Comparison of ENCODE assay signal across 17 cellular contexts in genomic region chr21:34523019-34523418, GRCh38. TPM values are rescaled to one million over a fixed set of nuclear protein-coding genes. Genes with fewer than 3 reads are reported as not detected.
DNase-seq lines count a peak whose midpoint lies in the region; ATAC-seq and TF ChIP-seq lines count a peak whose summit lies in the region.
"Had no signal": no experiment of that assay in that cellular context is flagged by ENCODE, and none has a peak within 500 bp of the region (broad histone marks: within the 10 kb centered on the region; RNA-seq: fewer than 3 reads in every experiment).

No MANE protein-coding gene starts in this region.

- H3K79me1 ChIP-seq in mesenchymal stem cell (replicated peaks; ENCODE audit: low read length, poor library complexity, severe bottlenecking) = peaks cover 7% of the 10 kb centered on the region

- no peaks in the 10 kb centered on the region; the same call in 1 of the 2 replicates for H4K20me1 ChIP-seq in SK-N-SH (ENCODE audit: insufficient read depth)

- no peak for TF ChIP-seq POLR2A in tibial nerve (IDR thresholded peaks at IDR 0.05)

- H2BK5ac ChIP-seq in mesenchymal stem cell (ENCODE audit: low read depth, low read length, poor library complexity, severe bottlenecking) = no peak overlapping the region

- H3K9me2 ChIP-seq in SK-N-SH = no peaks in the 10 kb centered on the region

- no peak for TF ChIP-seq RAD21 in SK-N-SH (IDR thresholded peaks at IDR 0.05; ENCODE audit: low read length)

- H3K4me1 ChIP-seq in SK-N-SH (ENCODE audit: control insufficient read depth in 1 of 2, insufficient read depth in 2 of 2, low read depth in 1 of 2, low read length in 1 of 2) (peaks cover 3 to 8% of the 10 kb centered on the region in 2 experiments; a peak in 3 of 4 replicates), ascending aorta (peaks cover 4 to 40% of the 10 kb centered on the region in 2 donors), mesenchymal stem cell (ENCODE audit: control insufficient read depth, insufficient read depth, low read depth, low read length) (peaks cover 34% of the 10 kb centered on the region), tibial nerve (peaks cover 0 to 80% (median 34%) of the 10 kb centered on the region in 4 donors)

- H3K36me3 ChIP-seq in SK-N-SH (replicated peaks in 1 of 2; ENCODE audit: control insufficient read depth in 1 of 2, insufficient read depth in 2 of 2, low read length in 1 of 2) (peaks cover 27 to 39% of the 10 kb centered on the region in 2 experiments), ascending aorta (peaks cover 14 to 25% of the 10 kb centered on the region in 2 donors), mesenchymal stem cell (ENCODE audit: control insufficient read depth in 1 of 2, insufficient read depth in 2 of 2, low read depth in 1 of 2, low read length in 2 of 2) (peaks cover 45 to 51% of the 10 kb centered on the region in 2 experiments), tibial nerve (peaks cover 0 to 45% (median 0%) of the 10 kb centered on the region in 3 donors)

- POLR2A ChIA-PET in SK-N-SH (lab: Yijun Ruan, JAX) = no interaction called here
- POLR2A ChIA-PET in GM10248 (lab: Yijun Ruan, JAX) = interaction anchor here (0.8 kb wide), 1 partner anchor 21 kb away, joined by 3 read pairs; no protein-coding TSS in a partner anchor

- no peak overlapping the region for H2BK15ac ChIP-seq in mesenchymal stem cell (ENCODE audit: low read depth, poor library complexity, severe bottlenecking)

- H3K23ac ChIP-seq in mesenchymal stem cell (ENCODE audit: low read length in 2 of 2) = no peak overlapping the region

- H3K27ac ChIP-seq in SK-N-SH (ENCODE audit: low read depth in 2 of 2, low read length in 1 of 2) (no peak overlapping the region), ascending aorta (peak overlapping the region; percentile 3 to 46), mesenchymal stem cell (ENCODE audit: low read length, poor library complexity, severe bottlenecking) (no peak overlapping the region), tibial nerve (peak overlapping the region in 3 of 4 donors; percentile 42 to 90 (median 54))
- H3K27ac ChIP-seq: WERI-Rb-1 had no signal

- DNase-seq in SK-N-SH (no peak), ascending aorta (ENCODE audit: low spot score in 2 of 2) (no peak), mesenchymal stem cell (no peak), tibial nerve (ENCODE audit: low spot score in 2 of 2) (no peak), SW 1271 (lab: John Stamatoyannopoulos, UW) (no peak), GM10248 (ENCODE audit: extremely low spot score) (no peak)
- DNase-seq: activated CD8-positive, alpha-beta T cell treated with anti-CD3 and anti-CD28 coated beads, Interleukin-2, amount 10 ng/mL, durations not matched to agents 7 days and 5 days; CD4-positive, CD25-positive, alpha-beta regulatory T cell; DMS53; HCEC 1CT; Kasumi-1; naive B cell; NCI-H1436; spleen; WERI-Rb-1 had no signal

- no peak for ATAC-seq in SK-N-SH treated with all-trans-retinoic acid at 6 μM for 48 hours
- no peak for ATAC-seq in GM19324 (IDR thresholded peaks at IDR 0.05; ENCODE audit: low FRiP score, unreplicated experiment)
- ATAC-seq: activated CD8-positive, alpha-beta T cell treated with anti-CD3 and anti-CD28 coated beads, Interleukin-2, amount 10 ng/mL, durations not matched to agents 7 days and 5 days had no signal

- CTCF ChIA-PET in SK-N-SH (lab: Yijun Ruan, JAX) (interaction anchor here (1.3 to 2.0 kb wide), 3 partner anchors 15 to 80 kb away, joined by 3 to 6 read pairs (median 6); no protein-coding TSS in a partner anchor), GM10248 (lab: Yijun Ruan, JAX) (interaction anchor here (0.8 to 5.1 kb wide), 5 partner anchors 12 to 80 kb away, joined by 3 to 33 read pairs (median 5); no protein-coding TSS in a partner anchor)

- peaks cover 34% of the 10 kb centered on the region for H3F3A ChIP-seq in SK-N-SH (replicated peaks; ENCODE audit: insufficient read depth)

- H2BK120ac ChIP-seq in mesenchymal stem cell (ENCODE audit: low read depth, low read length) = no peak overlapping the region

- WGBS in SK-N-SH (ENCODE audit: low lambda C conversion rate) = 96% methylated on average over 5 of the region's 5 CpGs
- 98% methylated on average over 5 of the region's 5 CpGs for WGBS in mesenchymal stem cell
- 93 to 95% methylated on average over 4 to 5 of the region's 5 CpGs for WGBS in tibial nerve, 2 donors

- no peaks in the 10 kb centered on the region for H3K9me3 ChIP-seq in SK-N-SH
- no peaks in the 10 kb centered on the region for H3K9me3 ChIP-seq in ascending aorta
- H3K9me3 ChIP-seq in mesenchymal stem cell (ENCODE audit: control insufficient read depth, low read length) = no peaks in the 10 kb centered on the region
- H3K9me3 ChIP-seq in tibial nerve = no peaks in the 10 kb centered on the region

- no peak overlapping the region for H3K14ac ChIP-seq in mesenchymal stem cell (ENCODE audit: low read length in 2 of 2)

- TF ChIP-seq CTCF in SK-N-SH (IDR thresholded peaks at IDR 0.05) = no peak
- no peak for TF ChIP-seq CTCF in ascending aorta (IDR thresholded peaks at IDR 0.05)
- no peak for TF ChIP-seq CTCF in tibial nerve (IDR thresholded peaks at IDR 0.05)
- TF ChIP-seq CTCF in GM10248 (IDR thresholded peaks at IDR 0.05; ENCODE audit: control extremely low read depth, extremely low read depth, low read depth, missing control alignments) = no peak

- H4K91ac ChIP-seq in mesenchymal stem cell (ENCODE audit: low read length) = no peak overlapping the region

- H3K4me3 ChIP-seq in SK-N-SH (ENCODE audit: low read depth in 2 of 2, low read length in 1 of 2) = no peak overlapping the region
- H3K4me3 ChIP-seq in ascending aorta = no peak overlapping the region
- no peak overlapping the region for H3K4me3 ChIP-seq in mesenchymal stem cell (ENCODE audit: insufficient read depth in 1 of 2, low read depth in 1 of 2, low read length in 2 of 2)
- no peak overlapping the region for H3K4me3 ChIP-seq in tibial nerve
- H3K4me3 ChIP-seq: spleen had no signal

- intact Hi-C loops in ascending aorta (cut with DNase I) = loop anchor here (5.0 kb wide), 1 partner anchor 79 kb away; no protein-coding TSS in a partner anchor

- TF ChIP-seq EP300 in SK-N-SH (IDR thresholded peaks at IDR 0.05; ENCODE audit: borderline replicate concordance in 1 of 2, low read depth in 1 of 2, low read length in 1 of 2) (no peak), tibial nerve (IDR thresholded peaks at IDR 0.05) (no peak)

- no peaks in the 10 kb centered on the region for H3K27me3 ChIP-seq in SK-N-SH (ENCODE audit: insufficient read depth)
- no peaks in the 10 kb centered on the region for H3K27me3 ChIP-seq in ascending aorta
- no peaks in the 10 kb centered on the region for H3K27me3 ChIP-seq in mesenchymal stem cell (ENCODE audit: control insufficient read depth in 1 of 2, insufficient read depth in 1 of 2, low read length in 2 of 2)
- H3K27me3 ChIP-seq in tibial nerve = no peaks in the 10 kb centered on the region
- H3K27me3 ChIP-seq: spleen had no signal

- H3K4ac ChIP-seq in mesenchymal stem cell (ENCODE audit: low read depth in 1 of 2, low read length in 2 of 2) = no peak overlapping the region

- H3K18ac ChIP-seq in mesenchymal stem cell (ENCODE audit: low read depth in 1 of 2, low read length in 2 of 2) = no peak overlapping the region

- H3K79me2 ChIP-seq in SK-N-SH (ENCODE audit: insufficient read depth) = peaks cover 39% of the 10 kb centered on the region

- H2BK12ac ChIP-seq in mesenchymal stem cell (ENCODE audit: low read length in 2 of 2) = no peak overlapping the region

- H2AFZ ChIP-seq in SK-N-SH (ENCODE audit: low read depth) = no peak overlapping the region
- no peak overlapping the region for H2AFZ ChIP-seq in mesenchymal stem cell (ENCODE audit: low read depth, low read length)

- peak overlapping the region; percentile 41 for H4K8ac ChIP-seq in mesenchymal stem cell (ENCODE audit: low read length)

- H2AK5ac ChIP-seq in mesenchymal stem cell (ENCODE audit: low read length, severe bottlenecking) = peak overlapping the region; percentile 17

- no peak overlapping the region for H3K9ac ChIP-seq in SK-N-SH
- no peak overlapping the region for H3K9ac ChIP-seq in mesenchymal stem cell (ENCODE audit: low read length)

- H3K4me2 ChIP-seq in SK-N-SH (peak overlapping the region; percentile 78; the same call in 1 of the 2 replicates), mesenchymal stem cell (ENCODE audit: low read length, poor library complexity, severe bottlenecking) (peak overlapping the region; percentile 14)

TF ChIP-seq in SK-N-SH, 30 proteins besides CTCF, POLR2A, EP300 and RAD21 (continues in another document):
- TF ChIP-seq CHD2 (IDR thresholded peaks at IDR 0.05; ENCODE audit: low read length, partially characterized antibody) = no peak
- no peak for TF ChIP-seq NFIC (IDR thresholded peaks at IDR 0.05; ENCODE audit: borderline replicate concordance)
- TF ChIP-seq MXI1 (IDR thresholded peaks at IDR 0.05; ENCODE audit: low read depth, low read length) = no peak
- TF ChIP-seq JUND (IDR thresholded peaks at IDR 0.05) = no peak
- no peak for TF ChIP-seq GATA2 (CRISPR knock-in tag; IDR thresholded peaks at IDR 0.05)

TF ChIP-seq in SK-N-SH treated with all-trans-retinoic acid at 6 μM for 48 hours, 23 proteins besides CTCF, POLR2A, EP300 and RAD21 (continues in another document):
- TF ChIP-seq PPARA (CRISPR knock-in tag; IDR thresholded peaks at IDR 0.05; ENCODE audit: borderline replicate concordance) (no peak), ZNF8 (CRISPR knock-in tag; IDR thresholded peaks at IDR 0.05) (no peak), ZNF565 (CRISPR knock-in tag; conservative IDR thresholded peaks at IDR 0.05; ENCODE audit: low read depth) (no peak)

RNA-seq across cellular contexts. Expression of gene KCNE1, which starts 11.0 kb away (rescaled TPM):
- 0.06 and 0.16 TPM in 2 replicates for polyA plus RNA-seq in SK-N-SH (2012; rRNA removed)
- polyA plus RNA-seq in SK-N-SH (2012; cell fraction: cytosol; rRNA removed) = 0.05 and 0.09 TPM in 2 replicates
- 0.20 and 0.32 TPM in 2 replicates for polyA plus RNA-seq in SK-N-SH (2012; cell fraction: nucleus; rRNA removed)
- total RNA-seq in ascending aorta = 5.7 TPM
- 0.19 TPM for polyA plus RNA-seq in mesenchymal stem cell (2013, experiment 1 of 2)
- 0.23 TPM for polyA plus RNA-seq in mesenchymal stem cell (2013, experiment 2 of 2)
- 10 to 100 TPM in 1 of 4 donors, 1 to 10 TPM in 3; 2.2 to 10.2 (median 2.9) TPM for total RNA-seq in tibial nerve
- polyA plus RNA-seq: CD4-positive, CD25-positive, alpha-beta regulatory T cell had no signal

Comparison
In these comparisons a context has a peak if more than half of its experiments do, and no peak if none do; other contexts are left out.
1. H3K27ac ChIP-seq: peak in ascending aorta (2 of 2) and tibial nerve (3 of 4); none in SK-N-SH (0 of 2) and mesenchymal stem cell (single experiment).